Comparison of ENCODE assay signal across 2 cellular contexts in genomic region chr19:43715776-43716175, GRCh38.
TF ChIP-seq lines count a peak whose summit lies in the region.

A gene with protein sequence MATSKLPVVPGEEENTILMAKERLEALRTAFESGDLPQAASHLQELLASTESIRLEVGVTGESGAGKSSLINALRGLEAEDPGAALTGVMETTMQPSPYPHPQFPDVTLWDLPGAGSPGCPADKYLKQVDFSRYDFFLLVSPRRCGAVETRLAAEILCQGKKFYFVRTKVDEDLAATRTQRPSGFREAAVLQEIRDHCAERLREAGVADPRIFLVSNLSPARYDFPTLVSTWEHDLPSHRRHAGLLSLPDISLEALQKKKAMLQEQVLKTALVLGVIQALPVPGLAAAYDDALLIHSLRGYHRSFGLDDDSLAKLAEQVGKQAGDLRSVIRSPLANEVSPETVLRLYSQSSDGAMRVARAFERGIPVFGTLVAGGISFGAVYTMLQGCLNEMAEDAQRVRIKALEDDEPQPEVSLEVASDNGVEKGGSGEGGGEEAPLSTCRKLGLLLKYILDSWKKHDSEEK (plus strand): TSS chr19:43716076. CDS start chr19:43718559, 2,483 bp downstream.

TF ChIP-seq in GM23338, 12 proteins besides CTCF, POLR2A, EP300 and RAD21:
- no peak for TF ChIP-seq ZNF462 (CRISPR knock-in tag; IDR thresholded peaks at IDR 0.05)
- TF ChIP-seq STAT1 (IDR thresholded peaks at IDR 0.05; ENCODE audit: unreplicated experiment): no peak
- TF ChIP-seq, protein P1, sequence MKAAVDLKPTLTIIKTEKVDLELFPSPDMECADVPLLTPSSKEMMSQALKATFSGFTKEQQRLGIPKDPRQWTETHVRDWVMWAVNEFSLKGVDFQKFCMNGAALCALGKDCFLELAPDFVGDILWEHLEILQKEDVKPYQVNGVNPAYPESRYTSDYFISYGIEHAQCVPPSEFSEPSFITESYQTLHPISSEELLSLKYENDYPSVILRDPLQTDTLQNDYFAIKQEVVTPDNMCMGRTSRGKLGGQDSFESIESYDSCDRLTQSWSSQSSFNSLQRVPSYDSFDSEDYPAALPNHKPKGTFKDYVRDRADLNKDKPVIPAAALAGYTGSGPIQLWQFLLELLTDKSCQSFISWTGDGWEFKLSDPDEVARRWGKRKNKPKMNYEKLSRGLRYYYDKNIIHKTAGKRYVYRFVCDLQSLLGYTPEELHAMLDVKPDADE (IDR thresholded peaks at IDR 0.05): no peak
- no peak for TF ChIP-seq JUNB (IDR thresholded peaks at IDR 0.05; ENCODE audit: unreplicated experiment)
- no peak for TF ChIP-seq ZNF331 (CRISPR knock-in tag; IDR thresholded peaks at IDR 0.05; ENCODE audit: low read depth)
- TF ChIP-seq CREB1 (CRISPR knock-in tag; IDR thresholded peaks at IDR 0.05; ENCODE audit: low read depth): no peak
- TF ChIP-seq POLR2AphosphoS5 (IDR thresholded peaks at IDR 0.05; ENCODE audit: low read depth): no peak
- no peak for TF ChIP-seq EZH2 (IDR thresholded peaks at IDR 0.05; ENCODE audit: low read depth, unreplicated experiment)
- TF ChIP-seq, protein P2, sequence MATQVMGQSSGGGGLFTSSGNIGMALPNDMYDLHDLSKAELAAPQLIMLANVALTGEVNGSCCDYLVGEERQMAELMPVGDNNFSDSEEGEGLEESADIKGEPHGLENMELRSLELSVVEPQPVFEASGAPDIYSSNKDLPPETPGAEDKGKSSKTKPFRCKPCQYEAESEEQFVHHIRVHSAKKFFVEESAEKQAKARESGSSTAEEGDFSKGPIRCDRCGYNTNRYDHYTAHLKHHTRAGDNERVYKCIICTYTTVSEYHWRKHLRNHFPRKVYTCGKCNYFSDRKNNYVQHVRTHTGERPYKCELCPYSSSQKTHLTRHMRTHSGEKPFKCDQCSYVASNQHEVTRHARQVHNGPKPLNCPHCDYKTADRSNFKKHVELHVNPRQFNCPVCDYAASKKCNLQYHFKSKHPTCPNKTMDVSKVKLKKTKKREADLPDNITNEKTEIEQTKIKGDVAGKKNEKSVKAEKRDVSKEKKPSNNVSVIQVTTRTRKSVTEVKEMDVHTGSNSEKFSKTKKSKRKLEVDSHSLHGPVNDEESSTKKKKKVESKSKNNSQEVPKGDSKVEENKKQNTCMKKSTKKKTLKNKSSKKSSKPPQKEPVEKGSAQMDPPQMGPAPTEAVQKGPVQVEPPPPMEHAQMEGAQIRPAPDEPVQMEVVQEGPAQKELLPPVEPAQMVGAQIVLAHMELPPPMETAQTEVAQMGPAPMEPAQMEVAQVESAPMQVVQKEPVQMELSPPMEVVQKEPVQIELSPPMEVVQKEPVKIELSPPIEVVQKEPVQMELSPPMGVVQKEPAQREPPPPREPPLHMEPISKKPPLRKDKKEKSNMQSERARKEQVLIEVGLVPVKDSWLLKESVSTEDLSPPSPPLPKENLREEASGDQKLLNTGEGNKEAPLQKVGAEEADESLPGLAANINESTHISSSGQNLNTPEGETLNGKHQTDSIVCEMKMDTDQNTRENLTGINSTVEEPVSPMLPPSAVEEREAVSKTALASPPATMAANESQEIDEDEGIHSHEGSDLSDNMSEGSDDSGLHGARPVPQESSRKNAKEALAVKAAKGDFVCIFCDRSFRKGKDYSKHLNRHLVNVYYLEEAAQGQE (IDR thresholded peaks at IDR 0.05; ENCODE audit: unreplicated experiment): no peak

TF ChIP-seq in H1, 55 proteins besides CTCF, POLR2A, EP300 and RAD21:
- TF ChIP-seq TAF1 (IDR thresholded peaks at IDR 0.05; ENCODE audit: low read depth, low read length) (no peak), E2F6 (IDR thresholded peaks at IDR 0.05) (no peak), YY1 (IDR thresholded peaks at IDR 0.05; ENCODE audit: low read depth, low read length) (no peak), ASH2L (IDR thresholded peaks at IDR 0.05; ENCODE audit: low read length) (no peak), HDAC6 (IDR thresholded peaks at IDR 0.05; ENCODE audit: low read depth, low read length) (no peak), TBP (IDR thresholded peaks at IDR 0.05; ENCODE audit: low read depth, low read length) (no peak), CHD2 (IDR thresholded peaks at IDR 0.05; ENCODE audit: low read length) (no peak), GABPA (IDR thresholded peaks at IDR 0.05; ENCODE audit: borderline replicate concordance, insufficient read depth, low read length) (no peak)
- TF ChIP-seq, protein P3, sequence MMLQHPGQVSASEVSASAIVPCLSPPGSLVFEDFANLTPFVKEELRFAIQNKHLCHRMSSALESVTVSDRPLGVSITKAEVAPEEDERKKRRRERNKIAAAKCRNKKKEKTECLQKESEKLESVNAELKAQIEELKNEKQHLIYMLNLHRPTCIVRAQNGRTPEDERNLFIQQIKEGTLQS (IDR thresholded peaks at IDR 0.05; ENCODE audit: insufficient read depth, low read depth, low read length): no peak
